Comparison of ENCODE assay signal across 17 cellular contexts in the genomic region with DNA sequence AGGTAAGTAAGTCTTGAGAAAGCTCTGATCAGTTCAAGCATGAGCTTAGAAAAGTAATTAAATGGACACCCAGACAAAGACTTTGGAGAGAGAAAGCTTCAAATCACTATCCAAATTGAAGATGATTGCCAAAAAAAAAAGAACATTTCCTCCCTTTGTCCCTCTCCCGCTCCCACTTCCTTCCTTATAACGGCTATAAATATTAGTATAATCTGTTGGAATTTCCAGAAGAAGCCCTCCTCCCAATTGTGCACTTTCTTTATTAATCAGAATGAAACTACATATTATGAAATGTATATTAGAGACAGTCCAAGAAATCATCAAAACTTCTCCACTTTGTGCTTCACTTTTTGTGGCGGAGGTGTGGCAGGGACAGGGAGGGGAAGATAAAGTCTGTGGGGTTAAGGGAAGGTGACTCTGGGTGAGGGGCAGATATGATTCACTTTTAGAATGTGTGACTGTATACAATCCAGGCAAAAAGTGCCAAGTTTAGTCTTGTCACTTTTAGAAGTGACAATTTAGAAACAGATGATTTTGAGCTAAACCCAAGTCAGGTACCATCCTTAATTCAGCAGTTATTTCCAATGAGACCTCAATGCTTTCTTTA.
DNase-seq lines count a peak whose midpoint lies in the region; ATAC-seq, FAIRE-seq and TF ChIP-seq lines count a peak whose summit lies in the region.
"Had no signal": no experiment of that assay in that cellular context is flagged by ENCODE, and none has a peak within 500 bp of the region (broad histone marks: within the 10 kb centered on the region; RNA-seq: fewer than 3 reads in every experiment).

No MANE protein-coding gene starts in this region.

- no peaks in the 10 kb centered on the region for H3K9me3 Mint-ChIP-seq in memory B cell
- H3K9me3 Mint-ChIP-seq: CD8-positive, alpha-beta memory T cell had no signal

- DNase-seq in GM12891 (ENCODE audit: insufficient read length, low spot score) (no peak), memory B cell (ENCODE audit: low spot score in 2 of 2) (no peak), NCI-H82 (lab: John Stamatoyannopoulos, UW) (no peak), hepatic stellate cell (ENCODE audit: low spot score) (no peak), C1 segment of cervical spinal cord (lab: John Stamatoyannopoulos, UW) (no peak)
- no peak for DNase-seq in activated CD4-positive, alpha-beta T cell treated with anti-CD3 and anti-CD28 coated beads, Interleukin-2, amount 50 U/mL, for 1 hour
- DNase-seq: CD8-positive, alpha-beta memory T cell; GOT3; IMR-90; NCI-H1417 treated with DMSO at 0.1 percent for 48 hours; NCI-H2081 treated with DMSO at 0.1 percent for 48 hours; NCI-H2227 treated with DMSO at 0.1 percent for 48 hours; NCI-H524 treated with DMSO at 0.1 percent for 48 hours; T-helper 1 cell had no signal

- no peak overlapping the region for H3K4me2 ChIP-seq in OCI-LY1 (ENCODE audit: low read length)

- peak; percentile 47 for FAIRE-seq in GM12891 (lab: Jason Lieb, UNC)

- H3K36me3 Mint-ChIP-seq in memory B cell: no peaks in the 10 kb centered on the region
- H3K36me3 Mint-ChIP-seq: CD8-positive, alpha-beta memory T cell had no signal

- no peaks in the 10 kb centered on the region for H4K20me1 ChIP-seq in OCI-LY1 (ENCODE audit: insufficient read depth, low read length)

- peaks cover 11% of the 10 kb centered on the region for H3K4me1 Mint-ChIP-seq in memory B cell
- H3K4me1 Mint-ChIP-seq: CD8-positive, alpha-beta memory T cell had no signal

- no peaks in the 10 kb centered on the region for H3K36me3 ChIP-seq in OCI-LY1 (ENCODE audit: insufficient read depth, low read length)

- TF ChIP-seq CTCF in OCI-LY1 (IDR thresholded peaks at IDR 0.05; ENCODE audit: low read length): no peak

- no peak overlapping the region for H3K9ac ChIP-seq in OCI-LY1 (ENCODE audit: low read length)

- H3F3A ChIP-seq in OCI-LY1 (ENCODE audit: insufficient read depth, low read length): no peaks in the 10 kb centered on the region

- no peaks in the 10 kb centered on the region for H3K27me3 Mint-ChIP-seq in memory B cell

- H3K27ac Mint-ChIP-seq in memory B cell: no peak overlapping the region
- H3K27ac Mint-ChIP-seq: CD8-positive, alpha-beta memory T cell had no signal

- H3K4me3 Mint-ChIP-seq in memory B cell: peak overlapping the region; percentile 28
- H3K4me3 Mint-ChIP-seq: CD8-positive, alpha-beta memory T cell had no signal

- no peaks in the 10 kb centered on the region for H3K79me2 ChIP-seq in OCI-LY1 (ENCODE audit: insufficient read depth, low read length)

- no peak overlapping the region for H3K4me3 ChIP-seq in OCI-LY1 (ENCODE audit: low read depth, low read length, poor library complexity, severe bottlenecking)
- H3K4me3 ChIP-seq: SK-N-MC had no signal

- no peaks in the 10 kb centered on the region for H3K9me2 ChIP-seq in OCI-LY1 (ENCODE audit: low read depth, low read length)

- ATAC-seq in GM21526 (IDR thresholded peaks at IDR 0.05; ENCODE audit: low FRiP score, unreplicated experiment) (peak; percentile 3), memory B cell (ENCODE audit: low read depth) (no peak)

- no peak overlapping the region for H3K27ac ChIP-seq in OCI-LY1 (ENCODE audit: low read depth, low read length, poor library complexity, severe bottlenecking)
- H3K27ac ChIP-seq: SK-N-MC had no signal

- H3K4me1 ChIP-seq in OCI-LY1 (ENCODE audit: insufficient read depth, low read length, severe bottlenecking): peaks cover 9% of the 10 kb centered on the region

- TF ChIP-seq POLR2A in GM12891 (IDR thresholded peaks at IDR 0.05; ENCODE audit: low read depth, low read length): no peak

- 0 out of 2 replicates have a peak overlapping the region, but pooled peaks have one; percentile 61 for H2AFZ ChIP-seq in OCI-LY1 (ENCODE audit: low read length)

- H3K27me3 ChIP-seq in OCI-LY1 (ENCODE audit: insufficient read depth, low read length): no peaks in the 10 kb centered on the region

- no peaks in the 10 kb centered on the region for H3K9me3 ChIP-seq in OCI-LY1 (ENCODE audit: low read length)

TF ChIP-seq in GM12891, 5 proteins besides CTCF, POLR2A, EP300 and RAD21:
- TF ChIP-seq POU2F2 (IDR thresholded peaks at IDR 0.05; ENCODE audit: low read depth, low read length) (no peak), POLR2AphosphoS5 (IDR thresholded peaks at IDR 0.05; ENCODE audit: low read depth, low read length) (no peak), PAX5 (IDR thresholded peaks at IDR 0.05; ENCODE audit: insufficient read depth, low read length, severe bottlenecking) (no peak), SPI1 (IDR thresholded peaks at IDR 0.05; ENCODE audit: low read depth, low read length) (no peak), TAF1 (IDR thresholded peaks at IDR 0.05; ENCODE audit: low read depth, low read length) (no peak)
